Comparison of ENCODE assay signal across 2 cellular contexts in the genomic region with DNA sequence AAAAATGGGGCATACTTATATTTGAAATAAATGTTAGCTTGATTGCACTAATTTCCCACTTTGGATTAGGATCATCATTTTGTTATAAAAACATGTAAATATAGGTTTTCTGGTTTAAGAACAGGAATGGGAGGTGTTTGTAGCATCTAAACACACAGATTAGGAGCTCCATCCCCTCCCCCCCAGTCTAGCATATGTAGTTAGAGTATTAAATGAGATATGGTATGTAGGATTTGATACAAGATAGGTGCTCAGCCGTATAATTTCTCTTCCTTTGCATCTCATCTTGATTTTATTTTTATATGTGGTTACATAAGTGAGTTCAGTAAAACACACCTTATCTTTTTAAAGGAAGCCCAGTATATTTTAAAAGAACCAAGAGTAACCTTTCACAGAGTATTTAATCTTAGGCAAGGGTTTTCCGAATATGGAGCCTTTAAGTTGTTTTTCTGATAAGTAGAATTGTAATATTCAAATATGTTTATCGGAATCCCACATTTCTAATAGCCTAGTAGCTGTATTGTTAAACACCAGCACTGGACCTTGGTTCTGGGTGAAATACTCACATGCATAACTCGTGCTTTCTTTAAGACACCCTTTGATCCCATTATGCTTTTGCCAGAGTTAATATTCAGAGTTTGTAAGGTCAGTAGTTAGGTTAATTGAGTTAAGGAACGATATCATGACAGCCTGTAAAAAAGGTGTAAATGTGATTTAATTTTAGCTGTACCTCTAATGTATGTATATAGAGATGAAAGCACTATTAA.
TF ChIP-seq lines count a peak whose summit lies in the region.

No MANE protein-coding gene starts in this region.

TF ChIP-seq in SK-N-SH, 30 proteins besides CTCF, POLR2A, EP300 and RAD21 (continued from another document):
- TF ChIP-seq REST (IDR thresholded peaks at IDR 0.05; ENCODE audit: low read depth, low read length), result no peak
- TF ChIP-seq NRF1 (IDR thresholded peaks at IDR 0.05; ENCODE audit: low read depth, low read length), result no peak
- TF ChIP-seq RCOR1 (IDR thresholded peaks at IDR 0.05; ENCODE audit: low read length), result no peak

TF ChIP-seq in SK-N-SH treated with all-trans-retinoic acid at 6 μM for 48 hours, 23 proteins besides CTCF, POLR2A, EP300 and RAD21 (continued from another document):
- TF ChIP-seq, protein P1, sequence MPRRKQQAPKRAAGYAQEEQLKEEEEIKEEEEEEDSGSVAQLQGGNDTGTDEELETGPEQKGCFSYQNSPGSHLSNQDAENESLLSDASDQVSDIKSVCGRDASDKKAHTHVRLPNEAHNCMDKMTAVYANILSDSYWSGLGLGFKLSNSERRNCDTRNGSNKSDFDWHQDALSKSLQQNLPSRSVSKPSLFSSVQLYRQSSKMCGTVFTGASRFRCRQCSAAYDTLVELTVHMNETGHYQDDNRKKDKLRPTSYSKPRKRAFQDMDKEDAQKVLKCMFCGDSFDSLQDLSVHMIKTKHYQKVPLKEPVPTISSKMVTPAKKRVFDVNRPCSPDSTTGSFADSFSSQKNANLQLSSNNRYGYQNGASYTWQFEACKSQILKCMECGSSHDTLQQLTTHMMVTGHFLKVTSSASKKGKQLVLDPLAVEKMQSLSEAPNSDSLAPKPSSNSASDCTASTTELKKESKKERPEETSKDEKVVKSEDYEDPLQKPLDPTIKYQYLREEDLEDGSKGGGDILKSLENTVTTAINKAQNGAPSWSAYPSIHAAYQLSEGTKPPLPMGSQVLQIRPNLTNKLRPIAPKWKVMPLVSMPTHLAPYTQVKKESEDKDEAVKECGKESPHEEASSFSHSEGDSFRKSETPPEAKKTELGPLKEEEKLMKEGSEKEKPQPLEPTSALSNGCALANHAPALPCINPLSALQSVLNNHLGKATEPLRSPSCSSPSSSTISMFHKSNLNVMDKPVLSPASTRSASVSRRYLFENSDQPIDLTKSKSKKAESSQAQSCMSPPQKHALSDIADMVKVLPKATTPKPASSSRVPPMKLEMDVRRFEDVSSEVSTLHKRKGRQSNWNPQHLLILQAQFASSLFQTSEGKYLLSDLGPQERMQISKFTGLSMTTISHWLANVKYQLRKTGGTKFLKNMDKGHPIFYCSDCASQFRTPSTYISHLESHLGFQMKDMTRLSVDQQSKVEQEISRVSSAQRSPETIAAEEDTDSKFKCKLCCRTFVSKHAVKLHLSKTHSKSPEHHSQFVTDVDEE (CRISPR knock-in tag; IDR thresholded peaks at IDR 0.05), result no peak
- TF ChIP-seq ISL1 (CRISPR knock-in tag; IDR thresholded peaks at IDR 0.05) (no peak), CREB5 (CRISPR knock-in tag; IDR thresholded peaks at IDR 0.05; ENCODE audit: low read depth) (no peak), BACH2 (CRISPR knock-in tag; IDR thresholded peaks at IDR 0.05; ENCODE audit: borderline replicate concordance) (no peak), RARB (CRISPR knock-in tag; IDR thresholded peaks at IDR 0.05) (no peak), ZC3H10 (CRISPR knock-in tag; IDR thresholded peaks at IDR 0.05) (no peak), ZFP30 (CRISPR knock-in tag; IDR thresholded peaks at IDR 0.05) (no peak), ZFP3 (CRISPR knock-in tag; IDR thresholded peaks at IDR 0.05) (no peak), PATZ1 (CRISPR knock-in tag; IDR thresholded peaks at IDR 0.05; ENCODE audit: borderline replicate concordance) (no peak), PPARA (CRISPR knock-in tag; IDR thresholded peaks at IDR 0.05; ENCODE audit: borderline replicate concordance) (no peak), SNAI2 (CRISPR knock-in tag; IDR thresholded peaks at IDR 0.05) (no peak)
